9 cellular contexts compared by ENCODE assay signal in genomic region chr2:71275939-71276310, GRCh38. TPM values are rescaled to one million over a fixed set of nuclear protein-coding genes. Genes with fewer than 3 reads are reported as not detected.
DNase-seq lines count a peak whose midpoint lies in the region; ATAC-seq, FAIRE-seq and TF ChIP-seq lines count a peak whose summit lies in the region.
"Had no signal": no experiment of that assay in that cellular context is flagged by ENCODE, and none has a peak within 500 bp of the region (broad histone marks: within the 10 kb centered on the region; RNA-seq: fewer than 3 reads in every experiment).

No MANE protein-coding gene starts in this region.

- H3K27ac ChIP-seq in IMR-90 (ENCODE audit: insufficient read depth, low read length) (no peak overlapping the region), rectal smooth muscle tissue (ENCODE audit: low read depth, low read length) (no peak overlapping the region)
- no peak overlapping the region for H3K27ac ChIP-seq in effector memory CD4-positive, alpha-beta T cell (ENCODE audit: insufficient read depth, low read length, poor library complexity, severe bottlenecking)

- H4K91ac ChIP-seq in IMR-90 (ENCODE audit: insufficient read depth, low read depth, low read length), result no peak overlapping the region

- POLR2A ChIA-PET in IMR-90 (lab: Charles Lee; ENCODE audit: unreplicated experiment), result no interaction called here

- no peak for TF ChIP-seq RAD21 in IMR-90 (IDR thresholded peaks at IDR 0.05; ENCODE audit: low read length)

- H3K4me3 ChIP-seq in IMR-90 (ENCODE audit: insufficient read depth, low read depth, low read length), result no peak overlapping the region
- peak overlapping the region; percentile 56 for H3K4me3 ChIP-seq in effector memory CD4-positive, alpha-beta T cell (ENCODE audit: insufficient read depth, low read depth, low read length, poor library complexity, severe bottlenecking)
- H3K4me3 ChIP-seq in rectal smooth muscle tissue (ENCODE audit: low read length), result peak overlapping the region; percentile 57

- no peak for FAIRE-seq in GM12891 (lab: Jason Lieb, UNC)
- FAIRE-seq: colon had no signal

- H3K9me3 ChIP-seq in IMR-90 (ENCODE audit: control insufficient read depth, insufficient read depth, low read length), result peaks cover 5% of the 10 kb centered on the region
- no peaks in the 10 kb centered on the region for H3K9me3 ChIP-seq in effector memory CD4-positive, alpha-beta T cell (ENCODE audit: control insufficient read depth, low read length)

- H3K4me1 Mint-ChIP-seq in HFFc6 (ENCODE audit: low read depth), result no peaks in the 10 kb centered on the region

- ATAC-seq in GM18511 (IDR thresholded peaks at IDR 0.05; ENCODE audit: unreplicated experiment) (peak; percentile 21), IMR-90 (ENCODE audit: low read depth) (no peak), GM19023 (IDR thresholded peaks at IDR 0.05; ENCODE audit: unreplicated experiment) (no peak)

- H2BK15ac ChIP-seq in IMR-90 (ENCODE audit: low read depth, low read length), result no peak overlapping the region

- TF ChIP-seq POLR2A in IMR-90 (IDR thresholded peaks at IDR 0.05; ENCODE audit: low read depth, low read length) (no peak), GM12891 (IDR thresholded peaks at IDR 0.05; ENCODE audit: low read depth, low read length) (no peak)

- H3K36me3 ChIP-seq in IMR-90 (ENCODE audit: control insufficient read depth, insufficient read depth, low read length) (no peaks in the 10 kb centered on the region), rectal smooth muscle tissue (ENCODE audit: control insufficient read depth, insufficient read depth, low read length) (no peaks in the 10 kb centered on the region)
- no peaks in the 10 kb centered on the region for H3K36me3 ChIP-seq in effector memory CD4-positive, alpha-beta T cell (ENCODE audit: control insufficient read depth, insufficient read depth, low read length)

- no peak overlapping the region for H2BK120ac ChIP-seq in IMR-90 (ENCODE audit: low read depth, low read length)

- H3K9me3 Mint-ChIP-seq in HFFc6, result peaks cover 11% of the 10 kb centered on the region

- no peaks in the 10 kb centered on the region for H3K9me1 ChIP-seq in IMR-90 (ENCODE audit: insufficient read depth, low read length)

- no peak overlapping the region for H3K23ac ChIP-seq in IMR-90 (ENCODE audit: low read depth, low read length)

- H2BK5ac ChIP-seq in IMR-90 (ENCODE audit: low read depth, low read length, poor library complexity, severe bottlenecking), result no peak overlapping the region

- no peaks in the 10 kb centered on the region for H3K36me3 Mint-ChIP-seq in HFFc6 (ENCODE audit: low read depth)

- WGBS in IMR-90 (ENCODE audit: extremely low coverage in 2 of 2, insufficient read length in 1 of 2), 2 experiments, result no CpG with 5 or more reads among the region's 8 CpGs

- H3K14ac ChIP-seq in IMR-90 (replicated peaks; ENCODE audit: low read depth, low read length), result no peak overlapping the region

- CTCF ChIA-PET in IMR-90 (lab: Yijun Ruan, JAX), result no interaction called here

- in situ Hi-C loops in IMR-90 (cut with MboI; ENCODE audit: low sequenced_read_pairs), result no loop called here

- no peak overlapping the region for H2AK5ac ChIP-seq in IMR-90 (ENCODE audit: low read depth, low read length)

- H4K8ac ChIP-seq in IMR-90 (ENCODE audit: low read depth in 2 of 2, low read length in 2 of 2), result no peak overlapping the region

- no peaks in the 10 kb centered on the region for H4K20me1 ChIP-seq in IMR-90 (ENCODE audit: insufficient read depth, low read length)

- no peak overlapping the region for H3K4me3 Mint-ChIP-seq in HFFc6

- H3K27me3 ChIP-seq in IMR-90 (ENCODE audit: control insufficient read depth, insufficient read depth, low read length), result peaks cover 21% of the 10 kb centered on the region
- H3K27me3 ChIP-seq in effector memory CD4-positive, alpha-beta T cell (replicated peaks; ENCODE audit: control insufficient read depth, insufficient read depth, low read length, poor library complexity, severe bottlenecking), result peaks cover 26% of the 10 kb centered on the region
- peaks cover 6% of the 10 kb centered on the region for H3K27me3 ChIP-seq in rectal smooth muscle tissue (ENCODE audit: control insufficient read depth, insufficient read depth, low read length)

- peak overlapping the region; percentile 73 for H3K4me2 ChIP-seq in IMR-90 (ENCODE audit: low read depth, low read length)

- H4K5ac ChIP-seq in IMR-90 (ENCODE audit: low read depth, low read length), result no peak overlapping the region

- intact Hi-C loops in IMR-90 (cut with micrococcal nuclease), result no loop called here

- no peak overlapping the region for H3K4ac ChIP-seq in IMR-90 (ENCODE audit: low read depth, low read length)

- H3K27me3 Mint-ChIP-seq in HFFc6 (ENCODE audit: insufficient read depth), result peaks cover 45% of the 10 kb centered on the region

- no TSS peak for BruUV-seq in IMR-90 (replicated peaks; lab: Mats Ljungman, UMichigan)

- H3K18ac ChIP-seq in IMR-90 (ENCODE audit: low read depth, low read length), result no peak overlapping the region

- H2AK9ac ChIP-seq in IMR-90 (replicated peaks; ENCODE audit: low read depth, low read length, poor library complexity), result no peak overlapping the region

- no peaks in the 10 kb centered on the region for H3K4me1 ChIP-seq in IMR-90 (ENCODE audit: control insufficient read depth, insufficient read depth, low read length)
- H3K4me1 ChIP-seq in effector memory CD4-positive, alpha-beta T cell (ENCODE audit: control insufficient read depth, insufficient read depth, low read length, poor library complexity, severe bottlenecking), result peaks cover 12% of the 10 kb centered on the region
- H3K4me1 ChIP-seq in rectal smooth muscle tissue (ENCODE audit: control insufficient read depth, insufficient read depth, low read length), result no peaks in the 10 kb centered on the region

- TF ChIP-seq CTCF in IMR-90 (conservative IDR thresholded peaks at IDR 0.05; ENCODE audit: low read depth, low read length), result no peak
- TF ChIP-seq CTCF in HFFc6 (IDR thresholded peaks at IDR 0.05), result no peak

- no peak overlapping the region for H2BK20ac ChIP-seq in IMR-90 (ENCODE audit: low read depth, low read length)

- DNase-seq in IMR-90 (no peak), HFFc6 (no peak), GM12891 (ENCODE audit: insufficient read length, low spot score) (no peak), Ammon's horn (ENCODE audit: low spot score) (no peak)
- no peak for DNase-seq in effector memory CD4-positive, alpha-beta T cell

- dilution Hi-C loops in IMR-90 (cut with HindIII; ENCODE audit: low sequenced_read_pairs, unreplicated experiment), result no loop called here

- H3K9ac ChIP-seq in IMR-90 (ENCODE audit: low read depth, low read length) (no peak overlapping the region), rectal smooth muscle tissue (ENCODE audit: low read length) (no peak overlapping the region)

- peak overlapping the region; percentile 83 for H2AFZ ChIP-seq in IMR-90 (replicated peaks; ENCODE audit: low read length, poor library complexity)

- no peak overlapping the region for H3K27ac Mint-ChIP-seq in HFFc6

- no peaks in the 10 kb centered on the region for H3K79me1 ChIP-seq in IMR-90 (ENCODE audit: low read depth in 1 of 2, low read length in 2 of 2)

- no peak overlapping the region for H3K56ac ChIP-seq in IMR-90 (ENCODE audit: extremely low read depth, insufficient read depth, low read length)

TF ChIP-seq in IMR-90, 13 proteins besides CTCF, POLR2A, EP300 and RAD21 (continues in another document):
- TF ChIP-seq NFE2L2 (IDR thresholded peaks at IDR 0.05; ENCODE audit: low read depth, low read length) (no peak), CHD1 (IDR thresholded peaks at IDR 0.05; ENCODE audit: low read depth, low read length) (no peak), MXI1 (IDR thresholded peaks at IDR 0.05; ENCODE audit: borderline replicate concordance, low read depth, low read length) (no peak), BHLHE40 (IDR thresholded peaks at IDR 0.05; ENCODE audit: low read depth, low read length) (no peak), CEBPB (IDR thresholded peaks at IDR 0.05; ENCODE audit: low read depth, low read length) (no peak), MAFK (IDR thresholded peaks at IDR 0.05; ENCODE audit: low read depth, low read length) (no peak)

TF ChIP-seq in GM12891, 5 proteins besides CTCF, POLR2A, EP300 and RAD21:
- TF ChIP-seq POLR2AphosphoS5 (IDR thresholded peaks at IDR 0.05; ENCODE audit: low read depth, low read length) (no peak), SPI1 (IDR thresholded peaks at IDR 0.05; ENCODE audit: low read depth, low read length) (no peak), PAX5 (IDR thresholded peaks at IDR 0.05; ENCODE audit: insufficient read depth, low read length, severe bottlenecking) (no peak), POU2F2 (IDR thresholded peaks at IDR 0.05; ENCODE audit: low read depth, low read length) (no peak), TAF1 (IDR thresholded peaks at IDR 0.05; ENCODE audit: low read depth, low read length) (no peak)
TF ChIP-seq in GM12891: peak in this region for 0.

RNA-seq across cellular contexts. Expression of gene PAIP2B, which starts 49.0 kb away (rescaled TPM):
- 0.18 and 0.28 TPM in 2 replicates for total RNA-seq in IMR-90 (2012; rRNA removed)
- 0.14 and 0.15 TPM in 2 replicates for polyA plus RNA-seq in IMR-90 (2012; rRNA removed)
- 0.03 and 0.04 TPM in 2 replicates for polyA plus RNA-seq in IMR-90 (2012; cell fraction: cytosol; rRNA removed)
- polyA plus RNA-seq in IMR-90 (2012; cell fraction: nucleus; rRNA removed; ENCODE audit: low replicate concordance), result 0.01 and 0.10 TPM in 2 replicates
- under 1 TPM; 0.11 to 0.40 (median 0.20) TPM for total RNA-seq in HFFc6 (2021; fragmentation: NEBNext Ultra II Directional; extraction: Animal tissue kit (Norgen Biotek cat#: 25700))
- polyA plus RNA-seq in GM12891 (2012; ENCODE audit: low read depth, missing spikeins), result 0.12 TPM

RNA-seq across cellular contexts. Expression of gene ZNF638, which starts 55.7 kb away (rescaled TPM):
- 129 and 142 TPM in 2 replicates for total RNA-seq in IMR-90 (2012; rRNA removed)
- polyA plus RNA-seq in IMR-90 (2012; rRNA removed), result 39.9 and 46.4 TPM in 2 replicates
- 4.2 and 7.9 TPM in 2 replicates for polyA plus RNA-seq in IMR-90 (2012; cell fraction: cytosol; rRNA removed)
- polyA plus RNA-seq in IMR-90 (2012; cell fraction: nucleus; rRNA removed; ENCODE audit: low replicate concordance), result 10.7 and 129 TPM in 2 replicates
- total RNA-seq in HFFc6 (2021; fragmentation: NEBNext Ultra II Directional; extraction: Animal tissue kit (Norgen Biotek cat#: 25700)), result 10 to 100 TPM; 58.5 to 66.6 (median 60.6) TPM
- 54.8 TPM for polyA plus RNA-seq in GM12891 (2012; ENCODE audit: low read depth, missing spikeins)
